In genomic region chr11:91158901-91159537, GRCh38 we compare ENCODE assay signal across 27 cellular contexts.
DNase-seq lines count a peak whose midpoint lies in the region; ATAC-seq and TF ChIP-seq lines count a peak whose summit lies in the region.
"Had no signal": no experiment of that assay in that cellular context is flagged by ENCODE, and none has a peak within 500 bp of the region (broad histone marks: within the 10 kb centered on the region; RNA-seq: fewer than 3 reads in every experiment).

No MANE protein-coding gene starts in this region.

- intact Hi-C loops in PC-9 (cut with micrococcal nuclease; ENCODE audit: unreplicated experiment) (no loop called here), mammary epithelial cell (cut with micrococcal nuclease) (loop anchor here (5.0 kb wide), 1 partner anchor 937 kb away; the partner anchor contains the start of gene CHORDC1), Caco-2 (cut with micrococcal nuclease; ENCODE audit: unreplicated experiment) (loop anchor here (5.0 kb wide), 1 partner anchor 1897 kb away; no protein-coding TSS in a partner anchor)

- H3K27ac Mint-ChIP-seq in progenitor cell of endocrine pancreas, result no peak overlapping the region
- H3K27ac Mint-ChIP-seq in Caco-2 (ENCODE audit: unreplicated experiment), result no peak overlapping the region
- H3K27ac Mint-ChIP-seq: B cell; brain; CD8-positive, alpha-beta T cell; H9; naive thymus-derived CD4-positive, alpha-beta T cell; T-helper 17 cell had no signal

- in situ Hi-C loops in mammary epithelial cell (cut with MboI; ENCODE audit: low sequenced_read_pairs in 2 of 2), result no loop called here

- no peak for ATAC-seq in GM21515 (IDR thresholded peaks at IDR 0.05; ENCODE audit: unreplicated experiment)
- ATAC-seq: CD8-positive, alpha-beta T cell; naive thymus-derived CD4-positive, alpha-beta T cell; T-helper 17 cell had no signal

- no peaks in the 10 kb centered on the region for H3K9me2 ChIP-seq in PC-9 (ENCODE audit: insufficient read depth)

- no peak for TF ChIP-seq CTCF in PC-9 (conservative IDR thresholded peaks at IDR 0.05)
- TF ChIP-seq CTCF in mammary epithelial cell (conservative IDR thresholded peaks at IDR 0.05 in 1 of 2, IDR thresholded peaks at IDR 0.05 in 1 of 2; ENCODE audit: extremely low read depth in 1 of 2, insufficient read depth in 1 of 2, low read depth in 1 of 2, low read length in 2 of 2), result no peak
- no peak for TF ChIP-seq CTCF in progenitor cell of endocrine pancreas (IDR thresholded peaks at IDR 0.05; ENCODE audit: unreplicated experiment)
- TF ChIP-seq CTCF in Caco-2 (IDR thresholded peaks at IDR 0.05; ENCODE audit: insufficient read depth in 1 of 2, low read depth in 1 of 2, low read length in 1 of 2, severe bottlenecking in 1 of 2, unreplicated experiment in 1 of 2), result no peak

- no peak overlapping the region for H3K9ac ChIP-seq in mammary epithelial cell (ENCODE audit: insufficient read depth, low read length)

- dilution Hi-C loops in mammary epithelial cell (cut with HindIII; ENCODE audit: low sequenced_read_pairs), result no loop called here

- H3K4me3 ChIP-seq in PC-9 (0 out of 2 replicates have a peak overlapping the region, but pooled peaks have one; percentile 7), mammary epithelial cell (replicated peaks in 1 of 3; ENCODE audit: insufficient read depth in 1 of 3, low read depth in 2 of 3, low read length in 3 of 3) (no peak overlapping the region), Caco-2 (ENCODE audit: low read depth, low read length) (no peak overlapping the region)
- H3K4me3 ChIP-seq: prostate gland, sigmoid colon had no signal

- CTCF ChIA-PET in PC-9 (lab: Charles Lee) (no interaction called here), mammary epithelial cell (lab: Charles Lee; ENCODE audit: low non-redundant PET) (interaction anchor here (0.5 kb wide), 1 partner anchor 13 kb away, joined by 8 read pairs; no protein-coding TSS in a partner anchor), Caco-2 (lab: Charles Lee) (no interaction called here)

- H3K79me2 ChIP-seq in PC-9 (ENCODE audit: low read depth) (no peaks in the 10 kb centered on the region), mammary epithelial cell (ENCODE audit: insufficient read depth, low read length) (no peaks in the 10 kb centered on the region)

- H3K27me3 Mint-ChIP-seq in progenitor cell of endocrine pancreas (no peaks in the 10 kb centered on the region), Caco-2 (ENCODE audit: insufficient read depth, unreplicated experiment) (no peaks in the 10 kb centered on the region)
- H3K27me3 Mint-ChIP-seq: B cell; brain; naive thymus-derived CD4-positive, alpha-beta T cell; T-helper 17 cell had no signal

- H3K9me3 Mint-ChIP-seq in progenitor cell of endocrine pancreas (ENCODE audit: low read depth) (no peaks in the 10 kb centered on the region), Caco-2 (ENCODE audit: unreplicated experiment) (no peaks in the 10 kb centered on the region)
- H3K9me3 Mint-ChIP-seq: brain, H9 had no signal

- no peaks in the 10 kb centered on the region for H3F3A ChIP-seq in PC-9 (ENCODE audit: insufficient read depth, low read depth)

- H4K20me1 ChIP-seq in PC-9 (ENCODE audit: insufficient read depth), result no peaks in the 10 kb centered on the region
- no peaks in the 10 kb centered on the region for H4K20me1 ChIP-seq in mammary epithelial cell (ENCODE audit: insufficient read depth, low read length)

- H3K36me3 ChIP-seq in PC-9 (ENCODE audit: low read depth), result no peaks in the 10 kb centered on the region
- H3K36me3 ChIP-seq in mammary epithelial cell (ENCODE audit: insufficient read depth, low read length), result no peaks in the 10 kb centered on the region
- no peaks in the 10 kb centered on the region for H3K36me3 ChIP-seq in Caco-2 (ENCODE audit: control insufficient read depth, insufficient read depth, low read length)
- H3K36me3 ChIP-seq: neutrophil, prostate gland, sigmoid colon had no signal

- no peak overlapping the region for H3K4me3 Mint-ChIP-seq in progenitor cell of endocrine pancreas (ENCODE audit: low read depth)
- no peak overlapping the region for H3K4me3 Mint-ChIP-seq in Caco-2 (ENCODE audit: unreplicated experiment)
- H3K4me3 Mint-ChIP-seq: B cell; brain; CD8-positive, alpha-beta T cell; H9; naive thymus-derived CD4-positive, alpha-beta T cell; T-helper 17 cell had no signal

- H3K4me1 Mint-ChIP-seq in progenitor cell of endocrine pancreas (ENCODE audit: low read depth) (peaks cover 6% of the 10 kb centered on the region), Caco-2 (ENCODE audit: low read depth, unreplicated experiment) (peaks cover 27% of the 10 kb centered on the region)
- H3K4me1 Mint-ChIP-seq: B cell; naive thymus-derived CD4-positive, alpha-beta T cell; T-helper 17 cell had no signal

- POLR2A ChIA-PET in PC-9 (lab: Charles Lee; ENCODE audit: unreplicated experiment), result no interaction called here
- POLR2A ChIA-PET in Caco-2 (lab: Charles Lee), result no interaction called here

- H3K27me3 ChIP-seq in PC-9 (ENCODE audit: insufficient read depth, low read depth) (no peaks in the 10 kb centered on the region), mammary epithelial cell (ENCODE audit: insufficient read depth, low read length) (no peaks in the 10 kb centered on the region), Caco-2 (replicated peaks; ENCODE audit: control insufficient read depth, insufficient read depth, low read length) (no peaks in the 10 kb centered on the region)
- H3K27me3 ChIP-seq: neutrophil, sigmoid colon had no signal

- peak; percentile 26 for DNase-seq in HCEC 1CT
- peak in 1 of 2 experiments; percentile 53 for DNase-seq in PC-9
- peak; percentile 42 for DNase-seq in mammary epithelial cell
- peak; percentile 4 for DNase-seq in iris pigment epithelial cell (ENCODE audit: low read depth)
- no peak for DNase-seq in pons (ENCODE audit: low spot score)
- DNase-seq in progenitor cell of endocrine pancreas (ENCODE audit: low spot score, unreplicated experiment), result no peak
- no peak for DNase-seq in Caco-2
- DNase-seq: ACHN; activated CD4-positive, alpha-beta T cell treated with anti-CD3 and anti-CD28 coated beads, Interleukin-2, amount 50 U/mL, for 48 hours; activated CD4-positive, CD25-positive, alpha-beta regulatory T cell treated with anti-CD3 and anti-CD28 coated beads, Interleukin-2, amount 50 U/mL, for 72 hours; activated naive CD4-positive, alpha-beta T cell; activated T-cell treated with anti-CD3 and anti-CD28 coated beads, Interleukin-2, amount 50 U/mL, for 48 hours; CD8-positive, alpha-beta T cell; H9; islet precursor cell; midbrain; naive thymus-derived CD4-positive, alpha-beta T cell; NCI-H446; NCI-H774; sigmoid colon; stimulated activated CD4-positive, alpha-beta T cell treated with anti-CD3 and anti-CD28 coated beads, Interleukin-4, amount 100 ng/mL, for 24 hours; T-helper 17 cell had no signal

- H3K4me2 ChIP-seq in PC-9 (peak overlapping the region; percentile 12; the same call in 1 of the 2 replicates), mammary epithelial cell (ENCODE audit: insufficient read depth, low read depth, low read length) (peak overlapping the region; percentile 57)

- BruUV-seq in PC-9 (replicated peaks; lab: Mats Ljungman, UMichigan) (no TSS peak), mammary epithelial cell (replicated peaks; lab: Mats Ljungman, UMichigan) (no TSS peak), Caco-2 (replicated peaks; lab: Mats Ljungman, UMichigan) (no TSS peak)

- H2AFZ ChIP-seq in PC-9 (no peak overlapping the region), mammary epithelial cell (ENCODE audit: low read depth, low read length) (no peak overlapping the region)

- H3K27ac ChIP-seq in PC-9, result no peak overlapping the region; the same call in 1 of the 2 replicates
- no peak overlapping the region for H3K27ac ChIP-seq in mammary epithelial cell (ENCODE audit: insufficient read depth, low read depth, low read length)
- H3K27ac ChIP-seq: neutrophil, prostate gland, sigmoid colon had no signal

- H3K36me3 Mint-ChIP-seq in progenitor cell of endocrine pancreas (ENCODE audit: insufficient read depth), result no peaks in the 10 kb centered on the region
- H3K36me3 Mint-ChIP-seq in Caco-2 (ENCODE audit: insufficient read depth, unreplicated experiment), result no peaks in the 10 kb centered on the region
- H3K36me3 Mint-ChIP-seq: brain; CD8-positive, alpha-beta T cell; naive thymus-derived CD4-positive, alpha-beta T cell had no signal

- WGBS in mammary epithelial cell (ENCODE audit: low coverage, missing lambda C conversion rate), result 47% methylated on average over 3 of the region's 3 CpGs

- H3K9me3 ChIP-seq in PC-9 (ENCODE audit: insufficient read depth, low read depth), result peaks cover 4% of the 10 kb centered on the region; the same call in 1 of the 2 replicates
- H3K9me3 ChIP-seq in mammary epithelial cell (replicated peaks; ENCODE audit: insufficient read depth, low read length), result no peaks in the 10 kb centered on the region
- H3K9me3 ChIP-seq in Caco-2, result peaks cover 4% of the 10 kb centered on the region; the same call in 1 of the 2 replicates
- H3K9me3 ChIP-seq: neutrophil, prostate gland, sigmoid colon had no signal

- H3K4me1 ChIP-seq in PC-9 (replicated peaks; ENCODE audit: insufficient read depth), result peaks cover 24% of the 10 kb centered on the region
- H3K4me1 ChIP-seq in mammary epithelial cell (ENCODE audit: insufficient read depth, low read length), result peaks cover 28% of the 10 kb centered on the region
- peaks cover 14% of the 10 kb centered on the region for H3K4me1 ChIP-seq in Caco-2
- H3K4me1 ChIP-seq: prostate gland had no signal

Comparison
In these comparisons a context has a peak if more than half of its experiments do, and no peak if none do; other contexts are left out.
1. DNase-seq: peak in HCEC 1CT (single experiment), mammary epithelial cell (single experiment) and iris pigment epithelial cell (single experiment); none in pons (single experiment), progenitor cell of endocrine pancreas (single experiment) and Caco-2 (0 of 2).